Comparison of ENCODE assay signal across 8 cellular contexts in the genomic region with DNA sequence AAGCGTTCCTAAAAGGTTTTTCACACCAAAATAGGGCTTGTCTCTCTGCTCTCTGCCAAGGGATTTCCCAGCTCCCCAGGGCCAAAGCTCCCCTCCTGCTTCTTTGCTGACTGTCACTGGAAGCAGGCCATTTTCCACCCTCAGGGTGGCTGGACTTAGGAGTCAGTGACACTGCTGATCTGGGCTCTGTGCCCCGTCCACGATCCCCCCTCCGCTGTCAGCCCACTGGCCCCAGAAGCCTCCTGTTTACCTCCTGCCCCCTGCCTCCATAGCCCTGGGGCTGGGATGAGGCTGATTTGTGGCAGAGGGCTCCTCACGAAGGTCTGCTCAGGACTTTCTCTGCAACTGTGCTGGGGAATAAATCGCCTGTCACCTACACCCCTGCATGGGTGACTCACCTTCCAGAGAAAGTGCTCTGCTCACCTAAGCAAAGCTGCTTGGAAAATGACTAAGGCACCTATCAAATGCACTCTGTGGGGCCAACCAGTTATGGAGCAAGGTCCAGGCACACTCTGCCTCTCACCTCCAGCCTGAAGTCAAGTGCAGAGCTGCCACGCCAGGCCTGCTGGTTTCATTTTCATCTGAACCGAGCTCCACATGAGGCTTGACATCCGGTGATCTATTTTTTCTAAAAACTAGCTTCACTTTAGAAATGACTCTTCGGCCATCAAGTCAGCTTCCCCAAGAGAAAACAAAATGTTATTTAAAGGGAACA. TPM values are rescaled to one million over a fixed set of nuclear protein-coding genes. Genes with fewer than 3 reads are reported as not detected.
DNase-seq lines count a peak whose midpoint lies in the region; ATAC-seq and TF ChIP-seq lines count a peak whose summit lies in the region.

No MANE protein-coding gene starts in this region.

- in situ Hi-C loops in astrocyte of the spinal cord (cut with HindIII; ENCODE audit: low sequenced_read_pairs): no loop called here

- no peaks in the 10 kb centered on the region for H3K27me3 Mint-ChIP-seq in CD8-positive, alpha-beta T cell (ENCODE audit: low read depth)
- no peaks in the 10 kb centered on the region; the same call in 1 of the 2 replicates for H3K27me3 Mint-ChIP-seq in HFFc6 (ENCODE audit: insufficient read depth)
- no peaks in the 10 kb centered on the region for H3K27me3 Mint-ChIP-seq in T-helper 1 cell treated with Interleukin-12 subunit alpha and Interleukin-12 subunit beta and Interleukin-4 antibody, amounts not matched to agents 30 μg/mL and 1 μg/mL, for 36 hours (ENCODE audit: low read depth)

- intact Hi-C loops in CD8-positive, alpha-beta T cell (cut with DNase I, micrococcal nuclease): loop anchor here in 1 of 2 experiments (2.0 kb wide), 1 partner anchor 73 kb away; no protein-coding TSS in a partner anchor
- intact Hi-C loops in right lobe of liver (cut with DNase I): no loop called here

- 2% methylated on average over 6 of the region's 10 CpGs for WGBS in right lobe of liver (ENCODE audit: insufficient coverage, low coverage, low lambda C conversion rate, missing lambda C conversion rate)

- H3K36me3 Mint-ChIP-seq in CD8-positive, alpha-beta T cell: peaks cover 37% of the 10 kb centered on the region
- H3K36me3 Mint-ChIP-seq in HFFc6 (ENCODE audit: low read depth): peaks cover 28% of the 10 kb centered on the region
- peaks cover 59% of the 10 kb centered on the region for H3K36me3 Mint-ChIP-seq in T-helper 1 cell treated with Interleukin-12 subunit alpha and Interleukin-12 subunit beta and Interleukin-4 antibody, amounts not matched to agents 30 μg/mL and 1 μg/mL, for 36 hours (ENCODE audit: low read depth)

- peak; percentile 19 for ATAC-seq in CD8-positive, alpha-beta T cell
- ATAC-seq in right lobe of liver: peak; percentile 54 to 70 (median 62)

- POLR2A ChIA-PET in CD8-positive, alpha-beta T cell (lab: Charles Lee): interaction anchor here (0.7 to 2.3 kb wide), 10 partner anchors 10 to 150 kb away, joined by 3 to 15 read pairs (median 4); a partner anchor contains a TSS

- no peaks in the 10 kb centered on the region for H3K36me3 ChIP-seq in CD8-positive, alpha-beta T cell (ENCODE audit: insufficient read depth, low read length)
- H3K36me3 ChIP-seq in right lobe of liver: no peaks in the 10 kb centered on the region

- no peaks in the 10 kb centered on the region for H3K9me3 Mint-ChIP-seq in CD8-positive, alpha-beta T cell
- no peaks in the 10 kb centered on the region for H3K9me3 Mint-ChIP-seq in HFFc6
- H3K9me3 Mint-ChIP-seq in T-helper 1 cell treated with Interleukin-12 subunit alpha and Interleukin-12 subunit beta and Interleukin-4 antibody, amounts not matched to agents 30 μg/mL and 1 μg/mL, for 36 hours: no peaks in the 10 kb centered on the region

- H3K4me3 ChIP-seq in CD8-positive, alpha-beta T cell (ENCODE audit: low read depth, low read length): peak overlapping the region; percentile 40
- H3K4me3 ChIP-seq in astrocyte of the spinal cord (ENCODE audit: low read depth, low read length) (peak overlapping the region; percentile 1), right lobe of liver (peak overlapping the region in 2 of 3 donors; percentile 4 to 20)

- peak overlapping the region; percentile 84 for H3K4me3 Mint-ChIP-seq in CD8-positive, alpha-beta T cell
- H3K4me3 Mint-ChIP-seq in HFFc6: peak overlapping the region; percentile 63
- H3K4me3 Mint-ChIP-seq in T-helper 1 cell treated with Interleukin-12 subunit alpha and Interleukin-12 subunit beta and Interleukin-4 antibody, amounts not matched to agents 30 μg/mL and 1 μg/mL, for 36 hours: peak overlapping the region; percentile 74

- no peaks in the 10 kb centered on the region for H3K27me3 ChIP-seq in CD8-positive, alpha-beta T cell (ENCODE audit: insufficient read depth, low read length)
- H3K27me3 ChIP-seq in right lobe of liver: no peaks in the 10 kb centered on the region

- H3K9me3 ChIP-seq in CD8-positive, alpha-beta T cell (ENCODE audit: low read length): no peaks in the 10 kb centered on the region
- H3K9me3 ChIP-seq in right lobe of liver: no peaks in the 10 kb centered on the region

- peak overlapping the region; percentile 69 for H3K27ac ChIP-seq in CD8-positive, alpha-beta T cell (ENCODE audit: low read depth, low read length)
- H3K27ac ChIP-seq in right lobe of liver: peak overlapping the region; percentile 86 to 87 (median 87)

- CTCF ChIA-PET in CD8-positive, alpha-beta T cell (lab: Charles Lee): interaction anchor here (0.6 to 8.4 kb wide), 20 partner anchors 14 to 177 kb away, joined by 3 to 104 read pairs (median 7); a partner anchor contains a TSS

- peaks cover 76% of the 10 kb centered on the region for H3K4me1 ChIP-seq in CD8-positive, alpha-beta T cell (ENCODE audit: insufficient read depth, low read length)
- H3K4me1 ChIP-seq in right lobe of liver: peaks cover 0 to 90% (median 50%) of the 10 kb centered on the region in 4 donors

- TF ChIP-seq CTCF in CD8-positive, alpha-beta T cell (IDR thresholded peaks at IDR 0.05): no peak
- TF ChIP-seq CTCF in HFFc6 (IDR thresholded peaks at IDR 0.05) (no peak), astrocyte of the spinal cord (IDR thresholded peaks at IDR 0.05; ENCODE audit: low read depth, low read length) (no peak), right lobe of liver (IDR thresholded peaks at IDR 0.05) (no peak)

- peaks cover 80% of the 10 kb centered on the region for H3K4me1 Mint-ChIP-seq in CD8-positive, alpha-beta T cell (ENCODE audit: low read depth)
- peaks cover 81% of the 10 kb centered on the region for H3K4me1 Mint-ChIP-seq in HFFc6 (ENCODE audit: low read depth)
- peaks cover 72% of the 10 kb centered on the region for H3K4me1 Mint-ChIP-seq in T-helper 1 cell treated with Interleukin-12 subunit alpha and Interleukin-12 subunit beta and Interleukin-4 antibody, amounts not matched to agents 30 μg/mL and 1 μg/mL, for 36 hours (ENCODE audit: low read depth)

- H3K27ac Mint-ChIP-seq in CD8-positive, alpha-beta T cell: peak overlapping the region; percentile 94
- peak overlapping the region; percentile 91 for H3K27ac Mint-ChIP-seq in HFFc6
- peak overlapping the region; percentile 94 for H3K27ac Mint-ChIP-seq in T-helper 1 cell treated with Interleukin-12 subunit alpha and Interleukin-12 subunit beta and Interleukin-4 antibody, amounts not matched to agents 30 μg/mL and 1 μg/mL, for 36 hours

- DNase-seq in CD8-positive, alpha-beta T cell: peak; percentile 34 to 75 (median 67)
- DNase-seq in HFFc6 (peak; percentile 63), astrocyte of the spinal cord (ENCODE audit: low read depth, low spot score) (peak; percentile 50), right lobe of liver (peak; percentile 80 to 93 (median 87)), SIG-M5 (lab: John Stamatoyannopoulos, UW) (no peak), epidermal melanocyte (ENCODE audit: insufficient read length, low spot score) (no peak)
- DNase-seq in stimulated activated CD8-positive, alpha-beta memory T cell treated with anti-CD3 and anti-CD28 coated beads, Interleukin-4, amount 100 ng/mL, for 24 hours (ENCODE audit: low read depth): peak; percentile 69

- TF ChIP-seq POLR2A in right lobe of liver (IDR thresholded peaks at IDR 0.05): peak; percentile 74

RNA-seq across cellular contexts. Expression of a gene that starts 4.9 kb away (rescaled TPM):
- total RNA-seq in CD8-positive, alpha-beta T cell: 10 to 100 TPM; 38.1 to 39.1 TPM
- 1 to 10 TPM; 5.6 to 8.8 (median 6.6) TPM for total RNA-seq in HFFc6 (2021; fragmentation: NEBNext Ultra II Directional; extraction: Animal tissue kit (Norgen Biotek cat#: 25700))
- 1 to 10 TPM; 4.8 to 7.8 (median 6.3) TPM for total RNA-seq in right lobe of liver

RNA-seq across cellular contexts. Expression of a gene that starts 50.0 kb away (rescaled TPM):
- under 1 TPM in 1 of 2 experiments, not detected in 1; 0.22 TPM for total RNA-seq in CD8-positive, alpha-beta T cell
- total RNA-seq in HFFc6 (2021; fragmentation: NEBNext Ultra II Directional; extraction: Animal tissue kit (Norgen Biotek cat#: 25700)): under 1 TPM in 1 of 6 experiments, not detected in 5; 0.11 TPM
- total RNA-seq in right lobe of liver: not detected

Comparison
In these comparisons a context has a peak if more than half of its experiments do, and no peak if none do; other contexts are left out.
1. DNase-seq: peak in CD8-positive, alpha-beta T cell (7 of 7), HFFc6 (single experiment), astrocyte of the spinal cord (single experiment), right lobe of liver (3 of 3) and stimulated activated CD8-positive, alpha-beta memory T cell treated with anti-CD3 and anti-CD28 coated beads, Interleukin-4, amount 100 ng/mL, for 24 hours (single experiment); none in SIG-M5 (single experiment) and epidermal melanocyte (single experiment).
2. Peak in every context shown above with its lines, with median percentiles within 50 percentile points of each other: H3K4me3 ChIP-seq, H3K27ac Mint-ChIP-seq and H3K4me3 Mint-ChIP-seq.